In genomic region chr2:236566596-236566995, GRCh38 we compare ENCODE assay signal across 20 cellular contexts. TPM values are rescaled to one million over a fixed set of nuclear protein-coding genes. Genes with fewer than 3 reads are reported as not detected.
A peak's percentile ranks its signal among the peaks of the same experiment; 100 is the strongest.
DNase-seq lines count a peak whose midpoint lies in the region; ATAC-seq and TF ChIP-seq lines count a peak whose summit lies in the region.
"Had no signal": no experiment of that assay in that cellular context is flagged by ENCODE, and none has a peak within 500 bp of the region (broad histone marks: within the 10 kb centered on the region; RNA-seq: fewer than 3 reads in every experiment).

No MANE protein-coding gene starts in this region.

- H3K27ac Mint-ChIP-seq in activated naive CD4-positive, alpha-beta T cell treated with anti-CD3 and anti-CD28 coated beads, Interleukin-2, amount 50 U/mL, for 24 hours, result peak overlapping the region; percentile 18
- no peak overlapping the region for H3K27ac Mint-ChIP-seq in neural crest cell (ENCODE audit: unreplicated experiment)
- H3K27ac Mint-ChIP-seq: activated CD8-positive, alpha-beta T cell treated with anti-CD3 and anti-CD28 coated beads, Interleukin-2, amount 10 ng/mL, durations not matched to agents 7 days and 5 days had no signal

- intact Hi-C loops in uterus (cut with DNase I; ENCODE audit: low total_unique reads), result no loop called here

- no peak for TF ChIP-seq POLR2A in uterus (IDR thresholded peaks at IDR 0.05)

- H3K4me3 Mint-ChIP-seq in activated naive CD4-positive, alpha-beta T cell treated with anti-CD3 and anti-CD28 coated beads, Interleukin-2, amount 50 U/mL, for 24 hours, result peak overlapping the region; percentile 24
- peak overlapping the region; percentile 52 for H3K4me3 Mint-ChIP-seq in neural crest cell
- H3K4me3 Mint-ChIP-seq: activated CD8-positive, alpha-beta T cell treated with anti-CD3 and anti-CD28 coated beads, Interleukin-2, amount 10 ng/mL, durations not matched to agents 7 days and 5 days had no signal

- H3K27me3 ChIP-seq in uterus, result no peaks in the 10 kb centered on the region

- H3K36me3 Mint-ChIP-seq in activated naive CD4-positive, alpha-beta T cell treated with anti-CD3 and anti-CD28 coated beads, Interleukin-2, amount 50 U/mL, for 24 hours, result peaks cover 10% of the 10 kb centered on the region
- no peaks in the 10 kb centered on the region for H3K36me3 Mint-ChIP-seq in neural crest cell (ENCODE audit: low read depth)

- no peak for DNase-seq in activated naive CD4-positive, alpha-beta T cell treated with anti-CD3 and anti-CD28 coated beads, Interleukin-2, amount 50 U/mL, for 16 hours
- no peak for DNase-seq in coronary artery (ENCODE audit: low spot score)
- no peak for DNase-seq in neural crest cell (ENCODE audit: low read depth, low spot score)
- no peak for DNase-seq in uterus
- DNase-seq in NCI-H774 (lab: John Stamatoyannopoulos, UW), result no peak
- DNase-seq: 8988T; activated CD8-positive, alpha-beta T cell treated with anti-CD3 and anti-CD28 coated beads, Interleukin-2, amount 10 ng/mL, durations not matched to agents 7 days and 5 days; activated naive CD4-positive, alpha-beta T cell; activated T-cell treated with anti-CD3 and anti-CD28 coated beads, Interleukin-2, amount 50 U/mL, for 1 hour; cortex of kidney; GM23248; heart right ventricle; IMR-90; left ventricle myocardium superior; occipital lobe had no signal

- no peak overlapping the region for H3K4me3 ChIP-seq in coronary artery
- H3K4me3 ChIP-seq in uterus, result no peak overlapping the region
- H3K4me3 ChIP-seq: GM23248, SK-N-MC had no signal

- peaks cover 23% of the 10 kb centered on the region for H3K4me1 Mint-ChIP-seq in activated naive CD4-positive, alpha-beta T cell treated with anti-CD3 and anti-CD28 coated beads, Interleukin-2, amount 50 U/mL, for 24 hours
- peaks cover 49% of the 10 kb centered on the region for H3K4me1 Mint-ChIP-seq in neural crest cell

- no peaks in the 10 kb centered on the region for H3K36me3 ChIP-seq in uterus
- H3K36me3 ChIP-seq: heart right ventricle had no signal

- TF ChIP-seq CTCF in coronary artery (IDR thresholded peaks at IDR 0.05) (no peak), neural crest cell (conservative IDR thresholded peaks at IDR 0.05) (no peak), uterus (IDR thresholded peaks at IDR 0.05) (no peak)

- H3K4me1 ChIP-seq in uterus, result no peaks in the 10 kb centered on the region

- no peaks in the 10 kb centered on the region for H3K9me3 Mint-ChIP-seq in activated naive CD4-positive, alpha-beta T cell treated with anti-CD3 and anti-CD28 coated beads, Interleukin-2, amount 50 U/mL, for 24 hours
- H3K9me3 Mint-ChIP-seq in neural crest cell, result no peaks in the 10 kb centered on the region

- no peaks in the 10 kb centered on the region for H3K27me3 Mint-ChIP-seq in activated naive CD4-positive, alpha-beta T cell treated with anti-CD3 and anti-CD28 coated beads, Interleukin-2, amount 50 U/mL, for 24 hours
- peaks cover 35% of the 10 kb centered on the region for H3K27me3 Mint-ChIP-seq in neural crest cell (ENCODE audit: low read depth)

- ATAC-seq in GM21576 (IDR thresholded peaks at IDR 0.05; ENCODE audit: unreplicated experiment) (no peak), HG03108 (IDR thresholded peaks at IDR 0.05; ENCODE audit: unreplicated experiment) (no peak)
- ATAC-seq: activated CD8-positive, alpha-beta T cell treated with anti-CD3 and anti-CD28 coated beads, Interleukin-2, amount 10 ng/mL, durations not matched to agents 7 days and 5 days; heart right ventricle; left ventricle myocardium superior had no signal

- H3K27ac ChIP-seq in coronary artery, result peak overlapping the region; percentile 91 to 97
- peak overlapping the region; percentile 86 to 90 for H3K27ac ChIP-seq in uterus
- H3K27ac ChIP-seq: GM23248, SK-N-MC had no signal

- no peaks in the 10 kb centered on the region for H3K9me3 ChIP-seq in uterus
- H3K9me3 ChIP-seq: heart right ventricle had no signal

RNA-seq across cellular contexts. Expression of gene ACKR3, which starts 3.0 kb away (rescaled TPM):
- total RNA-seq in neural crest cell (24.5 and 26.2 TPM in 2 replicates), uterus (10 to 100 TPM; 11.8 to 61.5 (median 26.2) TPM)
- total RNA-seq: G401, IMR-90 had no signal
